1 cellular context compared by ENCODE assay signal in the genomic region with DNA sequence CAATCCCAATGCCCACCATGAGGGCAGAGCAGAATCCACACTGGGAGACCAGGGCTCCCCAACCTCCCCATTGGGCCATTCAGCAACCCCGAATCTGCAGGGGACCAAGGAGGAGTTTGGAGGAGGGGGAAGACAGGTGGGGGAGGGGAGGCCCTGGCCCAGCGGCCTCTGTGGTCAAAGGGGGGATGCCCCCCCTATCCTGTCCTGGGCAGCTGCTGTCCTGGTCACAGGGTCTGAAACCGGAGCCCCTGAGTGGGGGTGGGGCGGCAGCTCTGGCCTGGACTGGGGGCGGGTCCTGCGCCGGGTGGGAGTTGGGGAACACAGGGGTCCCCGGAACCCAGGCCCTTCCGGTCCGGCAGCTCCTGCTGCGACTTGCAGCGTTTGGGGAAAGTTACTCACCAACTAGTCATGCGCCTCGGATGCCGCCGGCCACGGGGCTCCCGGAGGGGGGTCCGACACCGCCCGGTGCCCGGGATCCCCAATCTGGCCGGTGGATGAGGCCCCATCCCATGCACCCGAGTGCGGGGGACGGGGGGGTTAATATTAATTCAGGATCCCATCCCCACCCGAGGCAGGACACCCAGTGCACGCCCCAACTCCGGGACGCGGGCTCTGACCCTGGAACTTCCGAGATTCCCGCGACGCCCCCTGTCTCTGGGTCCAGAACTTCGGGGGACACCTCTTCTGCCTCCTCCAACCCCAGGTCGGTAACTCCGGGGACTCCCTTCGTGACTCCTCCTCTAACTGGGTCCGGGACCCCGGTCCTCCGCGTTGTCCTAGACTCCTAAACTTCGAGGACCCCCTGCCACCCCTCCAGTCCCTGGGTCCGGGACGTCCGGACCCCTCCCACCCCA.
TF ChIP-seq lines count a peak whose summit lies in the region.

No MANE protein-coding gene starts in this region.

TF ChIP-seq in SK-N-SH treated with all-trans-retinoic acid at 6 μM for 48 hours, 23 proteins besides CTCF, POLR2A, EP300 and RAD21 (continued from another document):
- TF ChIP-seq, protein P1, sequence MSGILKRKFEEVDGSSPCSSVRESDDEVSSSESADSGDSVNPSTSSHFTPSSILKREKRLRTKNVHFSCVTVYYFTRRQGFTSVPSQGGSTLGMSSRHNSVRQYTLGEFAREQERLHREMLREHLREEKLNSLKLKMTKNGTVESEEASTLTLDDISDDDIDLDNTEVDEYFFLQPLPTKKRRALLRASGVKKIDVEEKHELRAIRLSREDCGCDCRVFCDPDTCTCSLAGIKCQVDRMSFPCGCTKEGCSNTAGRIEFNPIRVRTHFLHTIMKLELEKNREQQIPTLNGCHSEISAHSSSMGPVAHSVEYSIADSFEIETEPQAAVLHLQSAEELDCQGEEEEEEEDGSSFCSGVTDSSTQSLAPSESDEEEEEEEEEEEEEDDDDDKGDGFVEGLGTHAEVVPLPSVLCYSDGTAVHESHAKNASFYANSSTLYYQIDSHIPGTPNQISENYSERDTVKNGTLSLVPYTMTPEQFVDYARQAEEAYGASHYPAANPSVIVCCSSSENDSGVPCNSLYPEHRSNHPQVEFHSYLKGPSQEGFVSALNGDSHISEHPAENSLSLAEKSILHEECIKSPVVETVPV (CRISPR knock-in tag; IDR thresholded peaks at IDR 0.05), result no peak
- TF ChIP-seq ZNF70 (CRISPR knock-in tag; IDR thresholded peaks at IDR 0.05), result no peak
- TF ChIP-seq BACH2 (CRISPR knock-in tag; IDR thresholded peaks at IDR 0.05; ENCODE audit: borderline replicate concordance), result no peak
- no peak for TF ChIP-seq TOX (CRISPR knock-in tag; IDR thresholded peaks at IDR 0.05; ENCODE audit: borderline replicate concordance)
- TF ChIP-seq ZFP30 (CRISPR knock-in tag; IDR thresholded peaks at IDR 0.05), result no peak
- no peak for TF ChIP-seq SNAI2 (CRISPR knock-in tag; IDR thresholded peaks at IDR 0.05)
- TF ChIP-seq GLIS3 (CRISPR knock-in tag; IDR thresholded peaks at IDR 0.05), result no peak
- no peak for TF ChIP-seq RARB (CRISPR knock-in tag; IDR thresholded peaks at IDR 0.05)
- TF ChIP-seq ZC3H10 (CRISPR knock-in tag; IDR thresholded peaks at IDR 0.05), result no peak
- no peak for TF ChIP-seq PPARA (CRISPR knock-in tag; IDR thresholded peaks at IDR 0.05; ENCODE audit: borderline replicate concordance)
- TF ChIP-seq, protein P2, sequence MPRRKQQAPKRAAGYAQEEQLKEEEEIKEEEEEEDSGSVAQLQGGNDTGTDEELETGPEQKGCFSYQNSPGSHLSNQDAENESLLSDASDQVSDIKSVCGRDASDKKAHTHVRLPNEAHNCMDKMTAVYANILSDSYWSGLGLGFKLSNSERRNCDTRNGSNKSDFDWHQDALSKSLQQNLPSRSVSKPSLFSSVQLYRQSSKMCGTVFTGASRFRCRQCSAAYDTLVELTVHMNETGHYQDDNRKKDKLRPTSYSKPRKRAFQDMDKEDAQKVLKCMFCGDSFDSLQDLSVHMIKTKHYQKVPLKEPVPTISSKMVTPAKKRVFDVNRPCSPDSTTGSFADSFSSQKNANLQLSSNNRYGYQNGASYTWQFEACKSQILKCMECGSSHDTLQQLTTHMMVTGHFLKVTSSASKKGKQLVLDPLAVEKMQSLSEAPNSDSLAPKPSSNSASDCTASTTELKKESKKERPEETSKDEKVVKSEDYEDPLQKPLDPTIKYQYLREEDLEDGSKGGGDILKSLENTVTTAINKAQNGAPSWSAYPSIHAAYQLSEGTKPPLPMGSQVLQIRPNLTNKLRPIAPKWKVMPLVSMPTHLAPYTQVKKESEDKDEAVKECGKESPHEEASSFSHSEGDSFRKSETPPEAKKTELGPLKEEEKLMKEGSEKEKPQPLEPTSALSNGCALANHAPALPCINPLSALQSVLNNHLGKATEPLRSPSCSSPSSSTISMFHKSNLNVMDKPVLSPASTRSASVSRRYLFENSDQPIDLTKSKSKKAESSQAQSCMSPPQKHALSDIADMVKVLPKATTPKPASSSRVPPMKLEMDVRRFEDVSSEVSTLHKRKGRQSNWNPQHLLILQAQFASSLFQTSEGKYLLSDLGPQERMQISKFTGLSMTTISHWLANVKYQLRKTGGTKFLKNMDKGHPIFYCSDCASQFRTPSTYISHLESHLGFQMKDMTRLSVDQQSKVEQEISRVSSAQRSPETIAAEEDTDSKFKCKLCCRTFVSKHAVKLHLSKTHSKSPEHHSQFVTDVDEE (CRISPR knock-in tag; IDR thresholded peaks at IDR 0.05), result no peak
- no peak for TF ChIP-seq ARNTL (CRISPR knock-in tag; IDR thresholded peaks at IDR 0.05; ENCODE audit: borderline replicate concordance, low read depth)
- TF ChIP-seq ISL1 (CRISPR knock-in tag; IDR thresholded peaks at IDR 0.05), result no peak
- TF ChIP-seq TCF4 (CRISPR knock-in tag; IDR thresholded peaks at IDR 0.05; ENCODE audit: borderline replicate concordance), result no peak
